ENCODE assay signal across 1 cellular context in the genomic region with DNA sequence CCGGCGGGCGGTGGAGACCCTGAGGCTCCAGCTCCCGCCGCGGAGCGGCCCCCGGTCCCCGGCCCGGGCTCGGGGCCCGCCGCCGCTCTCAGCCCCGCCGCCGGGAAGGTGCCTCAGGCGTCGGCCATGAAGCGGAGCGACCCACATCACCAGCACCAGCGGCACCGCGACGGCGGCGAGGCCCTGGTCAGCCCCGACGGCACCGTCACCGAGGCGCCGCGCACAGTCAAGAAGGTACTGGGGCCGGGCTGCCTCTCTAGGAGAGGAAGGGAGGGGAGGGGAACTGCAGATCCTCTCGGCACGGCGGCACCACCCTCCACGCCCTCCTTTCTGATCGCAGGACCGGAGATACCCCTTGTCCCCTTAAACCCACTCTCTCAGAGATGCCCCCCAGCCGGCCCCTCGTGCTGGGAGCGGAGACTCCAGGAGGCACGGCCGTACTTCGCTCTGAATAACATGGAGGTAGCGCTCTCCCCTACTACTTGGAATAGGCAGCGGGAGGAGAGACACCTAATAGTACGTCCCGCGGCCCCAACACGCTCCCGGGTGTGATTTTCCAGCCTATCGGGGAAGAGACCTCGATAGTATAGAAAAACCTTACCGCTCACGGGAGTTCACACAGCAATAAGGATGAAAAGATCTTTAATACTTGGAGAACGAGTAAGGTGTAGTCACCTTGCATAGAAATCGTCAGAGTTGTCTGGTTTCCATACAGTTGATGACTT.
TF ChIP-seq lines count a peak whose summit lies in the region.

No MANE protein-coding gene starts in this region.

TF ChIP-seq in GM12878, 131 proteins besides CTCF, POLR2A, EP300 and RAD21 (continues in another document):
- TF ChIP-seq, protein P1, sequence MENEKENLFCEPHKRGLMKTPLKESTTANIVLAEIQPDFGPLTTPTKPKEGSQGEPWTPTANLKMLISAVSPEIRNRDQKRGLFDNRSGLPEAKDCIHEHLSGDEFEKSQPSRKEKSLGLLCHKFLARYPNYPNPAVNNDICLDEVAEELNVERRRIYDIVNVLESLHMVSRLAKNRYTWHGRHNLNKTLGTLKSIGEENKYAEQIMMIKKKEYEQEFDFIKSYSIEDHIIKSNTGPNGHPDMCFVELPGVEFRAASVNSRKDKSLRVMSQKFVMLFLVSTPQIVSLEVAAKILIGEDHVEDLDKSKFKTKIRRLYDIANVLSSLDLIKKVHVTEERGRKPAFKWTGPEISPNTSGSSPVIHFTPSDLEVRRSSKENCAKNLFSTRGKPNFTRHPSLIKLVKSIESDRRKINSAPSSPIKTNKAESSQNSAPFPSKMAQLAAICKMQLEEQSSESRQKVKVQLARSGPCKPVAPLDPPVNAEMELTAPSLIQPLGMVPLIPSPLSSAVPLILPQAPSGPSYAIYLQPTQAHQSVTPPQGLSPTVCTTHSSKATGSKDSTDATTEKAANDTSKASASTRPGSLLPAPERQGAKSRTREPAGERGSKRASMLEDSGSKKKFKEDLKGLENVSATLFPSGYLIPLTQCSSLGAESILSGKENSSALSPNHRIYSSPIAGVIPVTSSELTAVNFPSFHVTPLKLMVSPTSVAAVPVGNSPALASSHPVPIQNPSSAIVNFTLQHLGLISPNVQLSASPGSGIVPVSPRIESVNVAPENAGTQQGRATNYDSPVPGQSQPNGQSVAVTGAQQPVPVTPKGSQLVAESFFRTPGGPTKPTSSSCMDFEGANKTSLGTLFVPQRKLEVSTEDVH (IDR thresholded peaks at IDR 0.05; ENCODE audit: low read depth, partially characterized antibody): no peak
- TF ChIP-seq SMAD5 (IDR thresholded peaks at IDR 0.05; ENCODE audit: low read depth) (no peak), KDM1A (IDR thresholded peaks at IDR 0.05; ENCODE audit: borderline replicate concordance) (no peak), KAT2A (conservative IDR thresholded peaks at IDR 0.05; ENCODE audit: control insufficient read depth, low read depth, low read length) (no peak), TAF1 (IDR thresholded peaks at IDR 0.05; ENCODE audit: borderline replicate concordance, low read depth, low read length) (no peak), ZNF217 (IDR thresholded peaks at IDR 0.05) (peak; percentile 63), CEBPB (IDR thresholded peaks at IDR 0.05; ENCODE audit: borderline replicate concordance in 1 of 2, low read depth in 2 of 2, low read length in 2 of 2) (no peak), SMAD1 (IDR thresholded peaks at IDR 0.05; ENCODE audit: low read depth, partially characterized antibody) (no peak), JUNB (IDR thresholded peaks at IDR 0.05) (no peak), ZNF384 (IDR thresholded peaks at IDR 0.05; ENCODE audit: borderline replicate concordance, low read depth, low read length) (no peak), CBFB (IDR thresholded peaks at IDR 0.05; ENCODE audit: low read depth) (no peak), GABPA (IDR thresholded peaks at IDR 0.05; ENCODE audit: low read depth) (no peak), YY1 (IDR thresholded peaks at IDR 0.05; ENCODE audit: low read depth, low read length) (peak; percentile 8; the same call in 1 of the 2 replicates), BHLHE40 (IDR thresholded peaks at IDR 0.05; ENCODE audit: borderline replicate concordance in 1 of 2, low read depth in 2 of 2, low read length in 1 of 2) (peak in 1 of 2 experiments; percentile 15; a peak in 1 of 4 replicates), RBBP5 (conservative IDR thresholded peaks at IDR 0.05) (no peak), GATAD2B (conservative IDR thresholded peaks at IDR 0.05; ENCODE audit: low read depth) (peak; percentile 69), CHD1 (IDR thresholded peaks at IDR 0.05; ENCODE audit: low read depth, low read length) (no peak), EGR1 (IDR thresholded peaks at IDR 0.05; ENCODE audit: borderline replicate concordance in 1 of 2, low read depth in 2 of 2, low read length in 2 of 2) (no peak), CBX5 (IDR thresholded peaks at IDR 0.05; ENCODE audit: low read depth) (no peak), DPF2 (IDR thresholded peaks at IDR 0.05) (peak; percentile 73), RB1 (IDR thresholded peaks at IDR 0.05; ENCODE audit: borderline replicate concordance) (peak; percentile 38; the same call in 1 of the 2 replicates), LARP7 (IDR thresholded peaks at IDR 0.05) (peak; percentile 67), NR2F1 (conservative IDR thresholded peaks at IDR 0.05) (0 out of 2 replicates have a peak, but pooled peaks have one; percentile 44), FOXM1 (IDR thresholded peaks at IDR 0.05; ENCODE audit: low read depth, low read length) (no peak), JUND (IDR thresholded peaks at IDR 0.05; ENCODE audit: low read depth, low read length) (no peak), SRF (IDR thresholded peaks at IDR 0.05; ENCODE audit: low read depth in 2 of 2, low read length in 2 of 2) (no peak), ASH2L (IDR thresholded peaks at IDR 0.05; ENCODE audit: borderline replicate concordance, low read depth) (0 out of 2 replicates have a peak, but pooled peaks have one; percentile 53), BACH1 (IDR thresholded peaks at IDR 0.05; ENCODE audit: borderline replicate concordance) (peak; percentile 66), MXI1 (IDR thresholded peaks at IDR 0.05; ENCODE audit: low read depth, low read length) (0 out of 2 replicates have a peak, but pooled peaks have one; percentile 41), IKZF1 (conservative IDR thresholded peaks at IDR 0.05) (peak; percentile 54), IKZF2 (IDR thresholded peaks at IDR 0.05) (no peak), IRF4 (IDR thresholded peaks at IDR 0.05; ENCODE audit: low read depth, low read length) (no peak), TCF12 (IDR thresholded peaks at IDR 0.05; ENCODE audit: low read depth, low read length) (no peak), ZZZ3 (IDR thresholded peaks at IDR 0.05; ENCODE audit: control insufficient read depth, insufficient read length, low read depth) (no peak), ETV6 (conservative IDR thresholded peaks at IDR 0.05 in 1 of 2, IDR thresholded peaks at IDR 0.05 in 1 of 2; ENCODE audit: borderline replicate concordance in 1 of 2, low read depth in 1 of 2) (no peak)
- TF ChIP-seq, protein P2, sequence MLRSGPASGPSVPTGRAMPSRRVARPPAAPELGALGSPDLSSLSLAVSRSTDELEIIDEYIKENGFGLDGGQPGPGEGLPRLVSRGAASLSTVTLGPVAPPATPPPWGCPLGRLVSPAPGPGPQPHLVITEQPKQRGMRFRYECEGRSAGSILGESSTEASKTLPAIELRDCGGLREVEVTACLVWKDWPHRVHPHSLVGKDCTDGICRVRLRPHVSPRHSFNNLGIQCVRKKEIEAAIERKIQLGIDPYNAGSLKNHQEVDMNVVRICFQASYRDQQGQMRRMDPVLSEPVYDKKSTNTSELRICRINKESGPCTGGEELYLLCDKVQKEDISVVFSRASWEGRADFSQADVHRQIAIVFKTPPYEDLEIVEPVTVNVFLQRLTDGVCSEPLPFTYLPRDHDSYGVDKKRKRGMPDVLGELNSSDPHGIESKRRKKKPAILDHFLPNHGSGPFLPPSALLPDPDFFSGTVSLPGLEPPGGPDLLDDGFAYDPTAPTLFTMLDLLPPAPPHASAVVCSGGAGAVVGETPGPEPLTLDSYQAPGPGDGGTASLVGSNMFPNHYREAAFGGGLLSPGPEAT (IDR thresholded peaks at IDR 0.05; ENCODE audit: low read depth): no peak
- TF ChIP-seq, protein P3, sequence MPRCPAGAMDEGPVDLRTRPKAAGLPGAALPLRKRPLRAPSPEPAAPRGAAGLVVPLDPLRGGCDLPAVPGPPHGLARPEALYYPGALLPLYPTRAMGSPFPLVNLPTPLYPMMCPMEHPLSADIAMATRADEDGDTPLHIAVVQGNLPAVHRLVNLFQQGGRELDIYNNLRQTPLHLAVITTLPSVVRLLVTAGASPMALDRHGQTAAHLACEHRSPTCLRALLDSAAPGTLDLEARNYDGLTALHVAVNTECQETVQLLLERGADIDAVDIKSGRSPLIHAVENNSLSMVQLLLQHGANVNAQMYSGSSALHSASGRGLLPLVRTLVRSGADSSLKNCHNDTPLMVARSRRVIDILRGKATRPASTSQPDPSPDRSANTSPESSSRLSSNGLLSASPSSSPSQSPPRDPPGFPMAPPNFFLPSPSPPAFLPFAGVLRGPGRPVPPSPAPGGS (IDR thresholded peaks at IDR 0.05; ENCODE audit: borderline replicate concordance, insufficient read depth, low read depth, low read length, poor library complexity, severe bottlenecking): no peak
- TF ChIP-seq, protein P4, sequence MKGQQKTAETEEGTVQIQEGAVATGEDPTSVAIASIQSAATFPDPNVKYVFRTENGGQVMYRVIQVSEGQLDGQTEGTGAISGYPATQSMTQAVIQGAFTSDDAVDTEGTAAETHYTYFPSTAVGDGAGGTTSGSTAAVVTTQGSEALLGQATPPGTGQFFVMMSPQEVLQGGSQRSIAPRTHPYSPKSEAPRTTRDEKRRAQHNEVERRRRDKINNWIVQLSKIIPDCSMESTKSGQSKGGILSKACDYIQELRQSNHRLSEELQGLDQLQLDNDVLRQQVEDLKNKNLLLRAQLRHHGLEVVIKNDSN (IDR thresholded peaks at IDR 0.05; ENCODE audit: borderline replicate concordance, extremely low read length, insufficient read depth, low read depth, low read length): no peak
- TF ChIP-seq, protein P5, sequence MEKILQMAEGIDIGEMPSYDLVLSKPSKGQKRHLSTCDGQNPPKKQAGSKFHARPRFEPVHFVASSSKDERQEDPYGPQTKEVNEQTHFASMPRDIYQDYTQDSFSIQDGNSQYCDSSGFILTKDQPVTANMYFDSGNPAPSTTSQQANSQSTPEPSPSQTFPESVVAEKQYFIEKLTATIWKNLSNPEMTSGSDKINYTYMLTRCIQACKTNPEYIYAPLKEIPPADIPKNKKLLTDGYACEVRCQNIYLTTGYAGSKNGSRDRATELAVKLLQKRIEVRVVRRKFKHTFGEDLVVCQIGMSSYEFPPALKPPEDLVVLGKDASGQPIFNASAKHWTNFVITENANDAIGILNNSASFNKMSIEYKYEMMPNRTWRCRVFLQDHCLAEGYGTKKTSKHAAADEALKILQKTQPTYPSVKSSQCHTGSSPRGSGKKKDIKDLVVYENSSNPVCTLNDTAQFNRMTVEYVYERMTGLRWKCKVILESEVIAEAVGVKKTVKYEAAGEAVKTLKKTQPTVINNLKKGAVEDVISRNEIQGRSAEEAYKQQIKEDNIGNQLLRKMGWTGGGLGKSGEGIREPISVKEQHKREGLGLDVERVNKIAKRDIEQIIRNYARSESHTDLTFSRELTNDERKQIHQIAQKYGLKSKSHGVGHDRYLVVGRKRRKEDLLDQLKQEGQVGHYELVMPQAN (conservative IDR thresholded peaks at IDR 0.05): peak; percentile 68
- TF ChIP-seq, protein P6, sequence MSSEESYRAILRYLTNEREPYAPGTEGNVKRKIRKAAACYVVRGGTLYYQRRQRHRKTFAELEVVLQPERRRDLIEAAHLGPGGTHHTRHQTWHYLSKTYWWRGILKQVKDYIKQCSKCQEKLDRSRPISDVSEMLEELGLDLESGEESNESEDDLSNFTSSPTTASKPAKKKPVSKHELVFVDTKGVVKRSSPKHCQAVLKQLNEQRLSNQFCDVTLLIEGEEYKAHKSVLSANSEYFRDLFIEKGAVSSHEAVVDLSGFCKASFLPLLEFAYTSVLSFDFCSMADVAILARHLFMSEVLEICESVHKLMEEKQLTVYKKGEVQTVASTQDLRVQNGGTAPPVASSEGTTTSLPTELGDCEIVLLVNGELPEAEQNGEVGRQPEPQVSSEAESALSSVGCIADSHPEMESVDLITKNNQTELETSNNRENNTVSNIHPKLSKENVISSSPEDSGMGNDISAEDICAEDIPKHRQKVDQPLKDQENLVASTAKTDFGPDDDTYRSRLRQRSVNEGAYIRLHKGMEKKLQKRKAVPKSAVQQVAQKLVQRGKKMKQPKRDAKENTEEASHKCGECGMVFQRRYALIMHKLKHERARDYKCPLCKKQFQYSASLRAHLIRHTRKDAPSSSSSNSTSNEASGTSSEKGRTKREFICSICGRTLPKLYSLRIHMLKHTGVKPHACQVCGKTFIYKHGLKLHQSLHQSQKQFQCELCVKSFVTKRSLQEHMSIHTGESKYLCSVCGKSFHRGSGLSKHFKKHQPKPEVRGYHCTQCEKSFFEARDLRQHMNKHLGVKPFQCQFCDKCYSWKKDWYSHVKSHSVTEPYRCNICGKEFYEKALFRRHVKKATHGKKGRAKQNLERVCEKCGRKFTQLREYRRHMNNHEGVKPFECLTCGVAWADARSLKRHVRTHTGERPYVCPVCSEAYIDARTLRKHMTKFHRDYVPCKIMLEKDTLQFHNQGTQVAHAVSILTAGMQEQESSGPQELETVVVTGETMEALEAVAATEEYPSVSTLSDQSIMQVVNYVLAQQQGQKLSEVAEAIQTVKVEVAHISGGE (CRISPR knock-in tag; IDR thresholded peaks at IDR 0.05): no peak
- TF ChIP-seq, protein P7, sequence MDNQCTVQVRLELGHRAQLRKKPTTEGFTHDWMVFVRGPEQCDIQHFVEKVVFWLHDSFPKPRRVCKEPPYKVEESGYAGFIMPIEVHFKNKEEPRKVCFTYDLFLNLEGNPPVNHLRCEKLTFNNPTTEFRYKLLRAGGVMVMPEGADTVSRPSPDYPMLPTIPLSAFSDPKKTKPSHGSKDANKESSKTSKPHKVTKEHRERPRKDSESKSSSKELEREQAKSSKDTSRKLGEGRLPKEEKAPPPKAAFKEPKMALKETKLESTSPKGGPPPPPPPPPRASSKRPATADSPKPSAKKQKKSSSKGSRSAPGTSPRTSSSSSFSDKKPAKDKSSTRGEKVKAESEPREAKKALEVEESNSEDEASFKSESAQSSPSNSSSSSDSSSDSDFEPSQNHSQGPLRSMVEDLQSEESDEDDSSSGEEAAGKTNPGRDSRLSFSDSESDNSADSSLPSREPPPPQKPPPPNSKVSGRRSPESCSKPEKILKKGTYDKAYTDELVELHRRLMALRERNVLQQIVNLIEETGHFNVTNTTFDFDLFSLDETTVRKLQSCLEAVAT (IDR thresholded peaks at IDR 0.05): no peak
- TF ChIP-seq, protein P8, sequence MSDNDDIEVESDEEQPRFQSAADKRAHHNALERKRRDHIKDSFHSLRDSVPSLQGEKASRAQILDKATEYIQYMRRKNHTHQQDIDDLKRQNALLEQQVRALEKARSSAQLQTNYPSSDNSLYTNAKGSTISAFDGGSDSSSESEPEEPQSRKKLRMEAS (IDR thresholded peaks at IDR 0.05; ENCODE audit: low read depth, low read length): no peak
- TF ChIP-seq, protein P9, sequence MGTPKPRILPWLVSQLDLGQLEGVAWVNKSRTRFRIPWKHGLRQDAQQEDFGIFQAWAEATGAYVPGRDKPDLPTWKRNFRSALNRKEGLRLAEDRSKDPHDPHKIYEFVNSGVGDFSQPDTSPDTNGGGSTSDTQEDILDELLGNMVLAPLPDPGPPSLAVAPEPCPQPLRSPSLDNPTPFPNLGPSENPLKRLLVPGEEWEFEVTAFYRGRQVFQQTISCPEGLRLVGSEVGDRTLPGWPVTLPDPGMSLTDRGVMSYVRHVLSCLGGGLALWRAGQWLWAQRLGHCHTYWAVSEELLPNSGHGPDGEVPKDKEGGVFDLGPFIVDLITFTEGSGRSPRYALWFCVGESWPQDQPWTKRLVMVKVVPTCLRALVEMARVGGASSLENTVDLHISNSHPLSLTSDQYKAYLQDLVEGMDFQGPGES (IDR thresholded peaks at IDR 0.05): no peak
- TF ChIP-seq, protein P10, sequence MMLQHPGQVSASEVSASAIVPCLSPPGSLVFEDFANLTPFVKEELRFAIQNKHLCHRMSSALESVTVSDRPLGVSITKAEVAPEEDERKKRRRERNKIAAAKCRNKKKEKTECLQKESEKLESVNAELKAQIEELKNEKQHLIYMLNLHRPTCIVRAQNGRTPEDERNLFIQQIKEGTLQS (IDR thresholded peaks at IDR 0.05; ENCODE audit: borderline replicate concordance, extremely low read depth, low read depth, low read length): no peak
